ENCODE assay signal across 8 cellular contexts in genomic region chr4:185425600-185426352, GRCh38. TPM values are rescaled to one million over a fixed set of nuclear protein-coding genes. Genes with fewer than 3 reads are reported as not detected.
DNase-seq lines count a peak whose midpoint lies in the region; ATAC-seq, FAIRE-seq and TF ChIP-seq lines count a peak whose summit lies in the region.

A gene with protein sequence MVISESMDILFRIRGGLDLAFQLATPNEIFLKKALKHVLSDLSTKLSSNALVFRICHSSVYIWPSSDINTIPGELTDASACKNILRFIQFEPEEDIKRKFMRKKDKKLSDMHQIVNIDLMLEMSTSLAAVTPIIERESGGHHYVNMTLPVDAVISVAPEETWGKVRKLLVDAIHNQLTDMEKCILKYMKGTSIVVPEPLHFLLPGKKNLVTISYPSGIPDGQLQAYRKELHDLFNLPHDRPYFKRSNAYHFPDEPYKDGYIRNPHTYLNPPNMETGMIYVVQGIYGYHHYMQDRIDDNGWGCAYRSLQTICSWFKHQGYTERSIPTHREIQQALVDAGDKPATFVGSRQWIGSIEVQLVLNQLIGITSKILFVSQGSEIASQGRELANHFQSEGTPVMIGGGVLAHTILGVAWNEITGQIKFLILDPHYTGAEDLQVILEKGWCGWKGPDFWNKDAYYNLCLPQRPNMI (minus strand): TSS chr4:185425964. CDS start chr4:185425868, 96 bp downstream.

- peak within 1 kb of the TSS; percentile 98 to 100 for H3K27ac Mint-ChIP-seq in T-cell

- WGBS in adipose tissue, 3 donors: 0% methylated on average over 67 of the region's 67 CpGs
- 0 to 1% (median 0%) methylated on average over 50 to 67 of the region's 67 CpGs for WGBS in heart left ventricle, 4 donors
- WGBS in trophoblast cell (ENCODE audit: extremely low coverage, insufficient coverage, insufficient read length): no CpG with 5 or more reads among the region's 67 CpGs
- WGBS in tibial nerve, 2 donors: 1% methylated on average over 47 to 50 of the region's 67 CpGs

- peak within 1 kb of the TSS; percentile 95 for H2BK120ac ChIP-seq in trophoblast cell (ENCODE audit: insufficient read depth, low read length, poor library complexity)

- H3K9me3 Mint-ChIP-seq in T-cell: no peaks in the 10 kb centered on the region

- peak; percentile 97 for TF ChIP-seq EP300 in tibial nerve (IDR thresholded peaks at IDR 0.05)

- H3K4me3 ChIP-seq in heart left ventricle (peak within 1 kb of the TSS; percentile 73 to 96 (median 80)), trophoblast cell (ENCODE audit: low read depth, low read length) (peak within 1 kb of the TSS; percentile 92), tibial nerve (peak within 1 kb of the TSS; percentile 90 to 98 (median 94))

- H3K27me3 ChIP-seq in heart left ventricle (no peaks in the 10 kb centered on the region), trophoblast cell (ENCODE audit: insufficient read depth, low read length) (no peaks in the 10 kb centered on the region), tibial nerve (no peaks in the 10 kb centered on the region)

- H3K27ac ChIP-seq in adipose tissue (ENCODE audit: low read depth, low read length): peak within 1 kb of the TSS; percentile 9
- peak within 1 kb of the TSS; percentile 84 to 99 (median 96) for H3K27ac ChIP-seq in heart left ventricle
- H3K27ac ChIP-seq in trophoblast cell (ENCODE audit: low read depth, low read length): no peak within 1 kb of the TSS
- peak within 1 kb of the TSS; percentile 95 to 98 (median 96) for H3K27ac ChIP-seq in tibial nerve

- peaks cover 33 to 40% (median 34%) of the 10 kb centered on the region in 3 donors for H3K4me1 Mint-ChIP-seq in T-cell

- no peak within 1 kb of the TSS for H2AK5ac ChIP-seq in trophoblast cell (ENCODE audit: low read length)

- peaks cover 0 to 3% of the 10 kb centered on the region in 2 donors for H3K27me3 Mint-ChIP-seq in T-cell

- peak within 1 kb of the TSS; percentile 86 to 92 (median 86) for H3K4me3 Mint-ChIP-seq in T-cell

- peak; percentile 95 for ATAC-seq in HG02763 (IDR thresholded peaks at IDR 0.05; ENCODE audit: unreplicated experiment)
- peak; percentile 88 to 92 (median 92) for ATAC-seq in T-cell (replicated peaks in 1 of 4)
- peak; percentile 96 to 98 (median 97) for ATAC-seq in heart left ventricle

- peak within 1 kb of the TSS; percentile 66 for H2BK12ac ChIP-seq in trophoblast cell (ENCODE audit: low read length)

- H3K14ac ChIP-seq in trophoblast cell (ENCODE audit: low read length): peak within 1 kb of the TSS; percentile 87

- peak within 1 kb of the TSS; percentile 87 for H3K18ac ChIP-seq in trophoblast cell (ENCODE audit: low read length)

- intact Hi-C loops in heart left ventricle (cut with DNase I): loop anchor here in 7 of 10 donors (1.0 to 10.0 kb wide), 7 partner anchors 29 to 172 kb away; partner anchors contain the start of genes ANKRD37 (in 4 of the 7) and CCDC110 (in 1 of the 7)

- H2BK5ac ChIP-seq in trophoblast cell (ENCODE audit: low read depth, low read length, poor library complexity): peak within 1 kb of the TSS; percentile 96

- H3K36me3 ChIP-seq in heart left ventricle (peaks cover 0 to 16% (median 11%) of the 10 kb centered on the region in 9 donors), trophoblast cell (ENCODE audit: control insufficient read depth in 1 of 2, insufficient read depth in 2 of 2, low read length in 2 of 2) (peaks cover 0 to 2% of the 10 kb centered on the region in 2 experiments), tibial nerve (peaks cover 0 to 11% (median 0%) of the 10 kb centered on the region in 3 donors)

- peak within 1 kb of the TSS; percentile 54 for H4K12ac ChIP-seq in trophoblast cell (ENCODE audit: low read depth, low read length)

- peak; percentile 99 for FAIRE-seq in GM12892 (lab: Jason Lieb, UNC)

- TF ChIP-seq POLR2A in GM12892 (IDR thresholded peaks at IDR 0.05; ENCODE audit: low read depth, low read length): no peak; the same call in 1 of the 2 replicates
- TF ChIP-seq POLR2A in heart left ventricle (IDR thresholded peaks at IDR 0.05): peak in 1 of 2 donors; percentile 82
- TF ChIP-seq POLR2A in tibial nerve (IDR thresholded peaks at IDR 0.05): peak; percentile 64 to 86

- DNase-seq in GM12892 (ENCODE audit: insufficient read length) (peak; percentile 77), NCI-H1417 (lab: John Stamatoyannopoulos, UW) (peak; percentile 73 to 95 (median 93)), T-cell (peak; percentile 71 to 96 (median 85)), heart left ventricle (peak; percentile 89 to 94 (median 90)), trophoblast cell (peak; percentile 91 to 95), tibial nerve (ENCODE audit: low spot score in 2 of 2) (peak; percentile 89 to 92)

- H3K4me1 ChIP-seq in heart left ventricle: peaks cover 0 to 41% (median 28%) of the 10 kb centered on the region in 12 donors
- peaks cover 0 to 6% of the 10 kb centered on the region in 2 experiments for H3K4me1 ChIP-seq in trophoblast cell (ENCODE audit: control insufficient read depth in 1 of 2, insufficient read depth in 2 of 2, low read length in 2 of 2)
- peaks cover 0 to 47% (median 14%) of the 10 kb centered on the region in 4 donors for H3K4me1 ChIP-seq in tibial nerve

- H3K79me1 ChIP-seq in trophoblast cell (ENCODE audit: low read length): peaks cover 9% of the 10 kb centered on the region

- POLR2A ChIA-PET in T-cell (lab: Charles Lee): interaction anchor here (0.7 to 3.4 kb wide), 11 partner anchors 9 to 1981 kb away, joined by 3 to 51 read pairs (median 4); partner anchors contain the start of genes ANKRD37 (in 2 of the 2), LRP2BP (in 2 of the 2) and CDKN2AIP (in 1 of the 2)

- H3K23ac ChIP-seq in trophoblast cell (ENCODE audit: low read length): no peak within 1 kb of the TSS

- CTCF ChIA-PET in T-cell (lab: Charles Lee): interaction anchor here (0.5 to 2.5 kb wide), 10 partner anchors 11 to 1975 kb away, joined by 3 to 16 read pairs (median 3); partner anchors contain the start of genes ANKRD37 (in 1 of the 2) and LRP2BP (in 1 of the 2)

- peaks cover 13% of the 10 kb centered on the region for H3K36me3 Mint-ChIP-seq in T-cell

- peak within 1 kb of the TSS; percentile 97 for H3K4me2 ChIP-seq in trophoblast cell (ENCODE audit: low read length)

- peak within 1 kb of the TSS; percentile 87 for H4K91ac ChIP-seq in trophoblast cell (ENCODE audit: low read depth, low read length)

- H3K9me3 ChIP-seq in heart left ventricle: no peaks in the 10 kb centered on the region
- no peaks in the 10 kb centered on the region for H3K9me3 ChIP-seq in trophoblast cell (ENCODE audit: insufficient read depth, low read depth, low read length)
- H3K9me3 ChIP-seq in tibial nerve: no peaks in the 10 kb centered on the region

- peak within 1 kb of the TSS; percentile 53 for H3K4ac ChIP-seq in trophoblast cell (ENCODE audit: low read depth, low read length)

- H4K8ac ChIP-seq in trophoblast cell (ENCODE audit: low read depth, low read length): peak within 1 kb of the TSS; percentile 85

- peaks cover 7% of the 10 kb centered on the region for H3K79me2 ChIP-seq in trophoblast cell (ENCODE audit: control insufficient read depth, insufficient read depth, low read length, poor library complexity)

- TF ChIP-seq CTCF in heart left ventricle (IDR thresholded peaks at IDR 0.05): no peak
- TF ChIP-seq CTCF in tibial nerve (IDR thresholded peaks at IDR 0.05): peak in 2 of 5 experiments; percentile 39 to 55

- H2AFZ ChIP-seq in trophoblast cell (ENCODE audit: insufficient read depth, low read length, poor library complexity): peak within 1 kb of the TSS; percentile 92

- peak within 1 kb of the TSS; percentile 89 for H3K9ac ChIP-seq in trophoblast cell (ENCODE audit: low read length)

RNA-seq across cellular contexts. Expression of the gene that starts here (rescaled TPM):
- polyA plus RNA-seq in GM12892 (2012; ENCODE audit: missing spikeins): 22.8 TPM
- total RNA-seq in T-cell (10 to 100 TPM; 13.9 to 30.1 (median 20.3) TPM), heart left ventricle (10 to 100 TPM; 25.2 to 52.4 (median 35.1) TPM), tibial nerve (10 to 100 TPM; 19.4 to 35.0 (median 29.2) TPM)
- polyA plus RNA-seq in adipose tissue (10 to 100 TPM; 18.2 to 36.2 (median 25.7) TPM), heart left ventricle (10 to 100 TPM; 17.7 to 35.0 TPM)
- 18.6 and 18.8 TPM in 2 replicates for polyA plus RNA-seq in trophoblast cell (2013)
